In the genomic region with DNA sequence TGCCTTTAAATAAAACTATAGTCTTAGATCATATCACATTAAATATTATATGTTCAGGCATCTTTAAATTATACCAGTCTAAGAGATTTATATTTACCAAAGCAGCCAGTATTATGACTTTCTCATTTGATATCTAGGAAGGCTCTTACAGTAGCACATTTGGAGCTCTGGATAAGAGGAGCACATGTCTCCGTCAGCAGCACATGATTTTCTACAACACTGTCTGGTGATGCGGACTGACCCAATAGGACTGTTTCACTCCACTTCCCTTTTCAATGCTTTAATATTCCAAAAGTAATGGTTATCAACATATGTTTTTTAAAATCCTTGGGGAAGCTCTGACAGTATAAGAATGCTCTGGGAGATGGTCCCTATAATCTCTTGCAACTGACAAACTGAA, we compare ENCODE assay signal across 8 cellular contexts.
"Had no signal": no experiment of that assay in that cellular context is flagged by ENCODE, and none has a peak within 500 bp of the region (broad histone marks: within the 10 kb centered on the region; RNA-seq: fewer than 3 reads in every experiment).

No MANE protein-coding gene starts in this region.

- ATAC-seq: GM23338 had no signal

- H3K4me2 ChIP-seq: GM23338 had no signal

- H3K4me1 Mint-ChIP-seq: GM23338, H9 had no signal

- H3K4me3 ChIP-seq: GM23338 had no signal

- DNase-seq: H9, HCEC 1CT, IMR-90, KBM-7 had no signal

- FAIRE-seq: H1, H54, HTR-8/SVneo had no signal

- H3K4me3 Mint-ChIP-seq: GM23338, H9 had no signal

- H3K27ac Mint-ChIP-seq: GM23338, H9 had no signal

- H2AFZ ChIP-seq: GM23338 had no signal
